ENCODE assay signal across 9 cellular contexts in genomic region chr18:67104700-67105284, GRCh38.
A peak's percentile ranks its signal among the peaks of the same experiment; 100 is the strongest.
DNase-seq lines count a peak whose midpoint lies in the region; ATAC-seq and FAIRE-seq lines count a peak whose summit lies in the region.
"Had no signal": no experiment of that assay in that cellular context is flagged by ENCODE, and none has a peak within 500 bp of the region (broad histone marks: within the 10 kb centered on the region; RNA-seq: fewer than 3 reads in every experiment).

No MANE protein-coding gene starts in this region.

- no peak for FAIRE-seq in frontal cortex (lab: Jason Lieb, UNC)

- DNase-seq in COR-L47 (lab: John Stamatoyannopoulos, UW): peak; percentile 90
- peak; percentile 73 for DNase-seq in NCI-H2227 treated with DMSO at 0.1 percent for 48 hours (lab: John Stamatoyannopoulos, UW)
- DNase-seq in activated CD4-positive, alpha-beta T cell treated with anti-CD3 and anti-CD28 coated beads, Interleukin-2, amount 50 U/mL, for 4 hours: peak; percentile 7 to 15
- peak; percentile 86 for DNase-seq in fibroblast of peridontal ligament (ENCODE audit: extremely low read depth)
- peak; percentile 1 for DNase-seq in occipital lobe (lab: John Stamatoyannopoulos, UW)
- DNase-seq in frontal cortex (ENCODE audit: low spot score in 2 of 2): no peak
- DNase-seq: activated B cell treated with CpG ODN at 0.5 μM for 24 hours had no signal

- peak; percentile 78 for ATAC-seq in GM19324 (IDR thresholded peaks at IDR 0.05; ENCODE audit: low FRiP score, unreplicated experiment)
- peak; percentile 77 for ATAC-seq in HG03196 (IDR thresholded peaks at IDR 0.05; ENCODE audit: unreplicated experiment)

Comparison
In these comparisons a context has a peak if more than half of its experiments do, and no peak if none do; other contexts are left out.
1. DNase-seq: peak in COR-L47 (single experiment), NCI-H2227 treated with DMSO at 0.1 percent for 48 hours (single experiment), activated CD4-positive, alpha-beta T cell treated with anti-CD3 and anti-CD28 coated beads, Interleukin-2, amount 50 U/mL, for 4 hours (2 of 2), fibroblast of peridontal ligament (single experiment) and occipital lobe (single experiment); none in frontal cortex (0 of 2).